In the genomic region with DNA sequence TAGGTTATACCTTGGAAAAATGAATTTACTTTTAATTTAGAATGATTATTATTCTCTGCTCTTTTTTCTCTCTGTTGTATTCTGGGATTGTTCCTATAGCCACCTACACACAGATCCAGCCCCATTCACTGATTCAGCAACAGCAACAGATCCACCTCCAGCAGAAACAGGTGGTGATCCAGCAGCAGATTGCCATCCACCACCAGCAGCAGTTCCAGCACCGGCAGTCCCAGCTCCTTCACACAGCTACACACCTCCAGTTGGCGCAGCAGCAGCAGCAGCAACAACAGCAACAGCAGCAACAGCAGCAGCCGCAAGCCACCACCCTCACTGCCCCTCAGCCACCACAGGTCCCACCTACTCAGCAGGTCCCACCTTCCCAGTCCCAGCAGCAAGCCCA, we compare ENCODE assay signal across 1 cellular context. TPM values are rescaled to one million over a fixed set of nuclear protein-coding genes. Genes with fewer than 3 reads are reported as not detected.
"Had no signal": no experiment of that assay in that cellular context is flagged by ENCODE, and none has a peak within 500 bp of the region (broad histone marks: within the 10 kb centered on the region; RNA-seq: fewer than 3 reads in every experiment).

No MANE protein-coding gene starts in this region.

RNA-seq across cellular contexts. Expression of a gene that starts 56.9 kb away (rescaled TPM):
- polyA plus RNA-seq: smooth muscle cell had no signal
